In genomic region chr3:31624054-31624709, GRCh38 we compare ENCODE assay signal across 17 cellular contexts.
A peak's percentile ranks its signal among the peaks of the same experiment; 100 is the strongest.
DNase-seq lines count a peak whose midpoint lies in the region; ATAC-seq and TF ChIP-seq lines count a peak whose summit lies in the region.
"Had no signal": no experiment of that assay in that cellular context is flagged by ENCODE, and none has a peak within 500 bp of the region (broad histone marks: within the 10 kb centered on the region; RNA-seq: fewer than 3 reads in every experiment).

No MANE protein-coding gene starts in this region.

- H3K27ac Mint-ChIP-seq in activated naive CD8-positive, alpha-beta T cell treated with anti-CD3 and anti-CD28 coated beads for 36 hours, result peak overlapping the region; percentile 40
- H3K27ac Mint-ChIP-seq in stimulated activated effector memory CD8-positive, alpha-beta T cell treated with anti-CD3 and anti-CD28 coated beads, Interleukin-12 subunit alpha, Interleukin-12 subunit beta, amount 100 ng/mL, for 72 hours, result no peak overlapping the region
- no peak overlapping the region for H3K27ac Mint-ChIP-seq in Calu3 (ENCODE audit: unreplicated experiment)
- H3K27ac Mint-ChIP-seq: activated naive CD4-positive, alpha-beta T cell treated with anti-CD3 and anti-CD28 coated beads for 36 hours; T-cell had no signal

- ATAC-seq in GM18868 (IDR thresholded peaks at IDR 0.05; ENCODE audit: unreplicated experiment) (peak; percentile 37), GM21515 (IDR thresholded peaks at IDR 0.05; ENCODE audit: unreplicated experiment) (peak; percentile 47), HG03280 (IDR thresholded peaks at IDR 0.05; ENCODE audit: unreplicated experiment) (peak; percentile 43)
- ATAC-seq in stimulated activated effector memory CD8-positive, alpha-beta T cell treated with anti-CD3 and anti-CD28 coated beads, Interleukin-12 subunit alpha, Interleukin-12 subunit beta, amount 100 ng/mL, for 72 hours, result no peak
- ATAC-seq: T-cell had no signal

- peaks cover 26% of the 10 kb centered on the region for H3K4me1 Mint-ChIP-seq in activated naive CD8-positive, alpha-beta T cell treated with anti-CD3 and anti-CD28 coated beads for 36 hours
- H3K4me1 Mint-ChIP-seq in stimulated activated effector memory CD8-positive, alpha-beta T cell treated with anti-CD3 and anti-CD28 coated beads, Interleukin-12 subunit alpha, Interleukin-12 subunit beta, amount 100 ng/mL, for 72 hours, result peaks cover 25% of the 10 kb centered on the region
- H3K4me1 Mint-ChIP-seq in Calu3 (ENCODE audit: low read depth, unreplicated experiment), result no peaks in the 10 kb centered on the region

- intact Hi-C loops in Calu3 (cut with micrococcal nuclease; ENCODE audit: unreplicated experiment), result no loop called here

- BruUV-seq in Calu3 (replicated peaks; lab: Mats Ljungman, UMichigan), result no TSS peak

- peaks cover 47% of the 10 kb centered on the region for H3K36me3 Mint-ChIP-seq in activated naive CD8-positive, alpha-beta T cell treated with anti-CD3 and anti-CD28 coated beads for 36 hours
- peaks cover 93% of the 10 kb centered on the region for H3K36me3 Mint-ChIP-seq in stimulated activated effector memory CD8-positive, alpha-beta T cell treated with anti-CD3 and anti-CD28 coated beads, Interleukin-12 subunit alpha, Interleukin-12 subunit beta, amount 100 ng/mL, for 72 hours
- H3K36me3 Mint-ChIP-seq in Calu3 (ENCODE audit: insufficient read depth, unreplicated experiment), result peaks cover 35% of the 10 kb centered on the region

- no peak overlapping the region for H3K4me3 Mint-ChIP-seq in activated naive CD8-positive, alpha-beta T cell treated with anti-CD3 and anti-CD28 coated beads for 36 hours
- no peak overlapping the region for H3K4me3 Mint-ChIP-seq in stimulated activated effector memory CD8-positive, alpha-beta T cell treated with anti-CD3 and anti-CD28 coated beads, Interleukin-12 subunit alpha, Interleukin-12 subunit beta, amount 100 ng/mL, for 72 hours
- H3K4me3 Mint-ChIP-seq in Calu3 (ENCODE audit: low read depth, unreplicated experiment), result no peak overlapping the region
- H3K4me3 Mint-ChIP-seq: activated naive CD4-positive, alpha-beta T cell treated with anti-CD3 and anti-CD28 coated beads for 36 hours; T-cell had no signal

- no peaks in the 10 kb centered on the region for H3K9me3 Mint-ChIP-seq in activated naive CD8-positive, alpha-beta T cell treated with anti-CD3 and anti-CD28 coated beads for 36 hours
- no peaks in the 10 kb centered on the region for H3K9me3 Mint-ChIP-seq in stimulated activated effector memory CD8-positive, alpha-beta T cell treated with anti-CD3 and anti-CD28 coated beads, Interleukin-12 subunit alpha, Interleukin-12 subunit beta, amount 100 ng/mL, for 72 hours
- no peaks in the 10 kb centered on the region for H3K9me3 Mint-ChIP-seq in Calu3 (ENCODE audit: low read depth, unreplicated experiment)
- H3K9me3 Mint-ChIP-seq: activated naive CD4-positive, alpha-beta T cell treated with anti-CD3 and anti-CD28 coated beads for 36 hours; T-cell had no signal

- no peak for DNase-seq in activated naive CD8-positive, alpha-beta T cell treated with anti-CD3 and anti-CD28 coated beads for 36 hours
- no peak for DNase-seq in stimulated activated effector memory CD8-positive, alpha-beta T cell treated with anti-CD3 and anti-CD28 coated beads, Interleukin-12 subunit alpha, Interleukin-12 subunit beta, amount 100 ng/mL, for 72 hours (ENCODE audit: low spot score in 2 of 2)
- DNase-seq in Calu3 (no peak), GM19238 (ENCODE audit: insufficient read length, low spot score) (no peak)
- DNase-seq: activated naive CD4-positive, alpha-beta T cell treated with anti-CD3 and anti-CD28 coated beads for 36 hours; cortex of kidney; foreskin melanocyte; Kasumi-1; NCI-H1436; NCI-H2227 treated with DMSO at 0.1 percent for 48 hours; sigmoid colon; stimulated activated CD4-positive, alpha-beta T cell treated with anti-CD3 and anti-CD28 coated beads, Interleukin-4, amount 100 ng/mL, for 1 hour; T-cell; WERI-Rb-1 had no signal

- CTCF ChIA-PET in Calu3 (lab: Charles Lee), result interaction anchor here (0.7 kb wide), 1 partner anchor 66 kb away, joined by 13 read pairs; no protein-coding TSS in a partner anchor

- H3K27me3 Mint-ChIP-seq in activated naive CD8-positive, alpha-beta T cell treated with anti-CD3 and anti-CD28 coated beads for 36 hours, result no peaks in the 10 kb centered on the region
- no peaks in the 10 kb centered on the region for H3K27me3 Mint-ChIP-seq in Calu3 (ENCODE audit: unreplicated experiment)
- H3K27me3 Mint-ChIP-seq: T-cell had no signal

- TF ChIP-seq CTCF in Calu3 (IDR thresholded peaks at IDR 0.05; ENCODE audit: unreplicated experiment), result no peak
